Comparison of ENCODE assay signal across 3 cellular contexts in genomic region chr21:14889080-14889805, GRCh38.
TF ChIP-seq lines count a peak whose summit lies in the region.

No MANE protein-coding gene starts in this region.

TF ChIP-seq in Ishikawa, 13 proteins besides CTCF, POLR2A, EP300 and RAD21 (continued from another document):
- no peak for TF ChIP-seq USF1 (IDR thresholded peaks at IDR 0.05)

TF ChIP-seq in GM12878, 131 proteins besides CTCF, POLR2A, EP300 and RAD21:
- TF ChIP-seq ATF2 (IDR thresholded peaks at IDR 0.05; ENCODE audit: low read length) (no peak), RUNX3 (IDR thresholded peaks at IDR 0.05; ENCODE audit: low read length) (peak; percentile 29; the same call in 1 of the 2 replicates)

TF ChIP-seq in liver, 16 proteins besides CTCF, POLR2A, EP300 and RAD21 (continued from another document):
- peak; percentile 49 for TF ChIP-seq REST (IDR thresholded peaks at IDR 0.05)
- peak; percentile 82 for TF ChIP-seq NR2F2 (IDR thresholded peaks at IDR 0.05)
- TF ChIP-seq SP1 (IDR thresholded peaks at IDR 0.05), result peak; percentile 95
- TF ChIP-seq RXRA (IDR thresholded peaks at IDR 0.05), result peak; percentile 92 to 96
- peak; percentile 99 for TF ChIP-seq MAX (IDR thresholded peaks at IDR 0.05)
- TF ChIP-seq ATF3 (IDR thresholded peaks at IDR 0.05), result peak; percentile 81
- TF ChIP-seq JUND (IDR thresholded peaks at IDR 0.05), result peak; percentile 75 to 94
- TF ChIP-seq TAF1 (conservative IDR thresholded peaks at IDR 0.05), result no peak
- peak; percentile 95 for TF ChIP-seq FOXA2 (IDR thresholded peaks at IDR 0.05)
- TF ChIP-seq HNF4G (IDR thresholded peaks at IDR 0.05), result peak; percentile 100
- TF ChIP-seq EGR1 (IDR thresholded peaks at IDR 0.05; ENCODE audit: low read depth in 2 of 2), result peak; percentile 34 to 50
- TF ChIP-seq HNF4A (conservative IDR thresholded peaks at IDR 0.05), result peak; percentile 100
TF ChIP-seq in liver: peak in this region for 15.
